Comparison of ENCODE assay signal across 14 cellular contexts in genomic region chr19:13977803-13978202, GRCh38. TPM values are rescaled to one million over a fixed set of nuclear protein-coding genes. Genes with fewer than 3 reads are reported as not detected.
A peak's percentile ranks its signal among the peaks of the same experiment; 100 is the strongest.
DNase-seq lines count a peak whose midpoint lies in the region; ATAC-seq and TF ChIP-seq lines count a peak whose summit lies in the region.
"Had no signal": no experiment of that assay in that cellular context is flagged by ENCODE, and none has a peak within 500 bp of the region (broad histone marks: within the 10 kb centered on the region; RNA-seq: fewer than 3 reads in every experiment).

No MANE protein-coding gene starts in this region.

- H3K36me3 ChIP-seq in GM23338 (ENCODE audit: insufficient read depth), result no peaks in the 10 kb centered on the region
- H3K36me3 ChIP-seq in ascending aorta, result peaks cover 5% of the 10 kb centered on the region in 2 donors
- H3K36me3 ChIP-seq in mesenchymal stem cell (ENCODE audit: control insufficient read depth in 1 of 2, insufficient read depth in 2 of 2, low read depth in 1 of 2, low read length in 2 of 2), result peaks cover 20 to 61% of the 10 kb centered on the region in 2 experiments
- H3K36me3 ChIP-seq: cardiac muscle cell had no signal

- ATAC-seq in GM23338 (no peak), HG03139 (IDR thresholded peaks at IDR 0.05; ENCODE audit: unreplicated experiment) (no peak), HG03432 (IDR thresholded peaks at IDR 0.05; ENCODE audit: unreplicated experiment) (no peak), HG03175 (IDR thresholded peaks at IDR 0.05; ENCODE audit: unreplicated experiment) (no peak)
- ATAC-seq in stimulated activated naive B cell treated with anti-CD40 and anti-IgM and Interleukin-4, amounts not matched to agents 10 μg/mL and 1 μg/mL and 100 μg/mL, for 72 hours (replicated peaks), result no peak

- peak overlapping the region; percentile 85 for H2BK15ac ChIP-seq in mesenchymal stem cell (ENCODE audit: low read depth, poor library complexity, severe bottlenecking)

- H3K27ac ChIP-seq in GM23338 (ENCODE audit: low read depth) (no peak overlapping the region), ascending aorta (peak overlapping the region; percentile 56 to 59), mesenchymal stem cell (ENCODE audit: low read length, poor library complexity, severe bottlenecking) (peak overlapping the region; percentile 29)
- H3K27ac ChIP-seq: cardiac muscle cell had no signal

- peak overlapping the region; percentile 60 for H3K4me3 Mint-ChIP-seq in GM23338
- peak overlapping the region in 1 of 2 donors; percentile 61 for H3K4me3 Mint-ChIP-seq in stimulated activated naive B cell treated with anti-CD40 and anti-IgM and Interleukin-4, amounts not matched to agents 10 μg/mL and 1 μg/mL and 100 μg/mL, for 72 hours

- no peaks in the 10 kb centered on the region for H3K9me3 Mint-ChIP-seq in GM23338
- no peaks in the 10 kb centered on the region for H3K9me3 Mint-ChIP-seq in stimulated activated naive B cell treated with anti-CD40 and anti-IgM and Interleukin-4, amounts not matched to agents 10 μg/mL and 1 μg/mL and 100 μg/mL, for 72 hours
- H3K9me3 Mint-ChIP-seq: immature natural killer cell, neural crest cell had no signal

- peak overlapping the region; percentile 60 for H2AK5ac ChIP-seq in mesenchymal stem cell (ENCODE audit: low read length, severe bottlenecking)

- peaks cover 14% of the 10 kb centered on the region for H3K27me3 Mint-ChIP-seq in GM23338 (ENCODE audit: insufficient read depth, low read depth, poor library complexity)
- H3K27me3 Mint-ChIP-seq in stimulated activated naive B cell treated with anti-CD40 and anti-IgM and Interleukin-4, amounts not matched to agents 10 μg/mL and 1 μg/mL and 100 μg/mL, for 72 hours, result no peaks in the 10 kb centered on the region

- no peaks in the 10 kb centered on the region for H3K79me2 ChIP-seq in GM23338 (replicated peaks; ENCODE audit: insufficient read depth)

- intact Hi-C loops in ascending aorta (cut with DNase I), result loop anchor here (2.0 kb wide), 1 partner anchor 27 kb away; no protein-coding TSS in a partner anchor

- no peak for TF ChIP-seq CTCF in GM23338 (conservative IDR thresholded peaks at IDR 0.05; ENCODE audit: low read depth in 2 of 2)
- no peak for TF ChIP-seq CTCF in ascending aorta (IDR thresholded peaks at IDR 0.05)

- H3K9me2 ChIP-seq in GM23338 (ENCODE audit: insufficient read depth), result no peaks in the 10 kb centered on the region

- H3K4me2 ChIP-seq in GM23338, result peak overlapping the region; percentile 75
- H3K4me2 ChIP-seq in mesenchymal stem cell (ENCODE audit: low read length, poor library complexity, severe bottlenecking), result no peak overlapping the region

- peak overlapping the region; percentile 81 for H3K27ac Mint-ChIP-seq in GM23338
- peak overlapping the region; percentile 80 for H3K27ac Mint-ChIP-seq in stimulated activated naive B cell treated with anti-CD40 and anti-IgM and Interleukin-4, amounts not matched to agents 10 μg/mL and 1 μg/mL and 100 μg/mL, for 72 hours

- no peak overlapping the region for H2BK5ac ChIP-seq in mesenchymal stem cell (ENCODE audit: low read depth, low read length, poor library complexity, severe bottlenecking)

- peaks cover 18% of the 10 kb centered on the region for H3K4me1 Mint-ChIP-seq in GM23338
- H3K4me1 Mint-ChIP-seq in stimulated activated naive B cell treated with anti-CD40 and anti-IgM and Interleukin-4, amounts not matched to agents 10 μg/mL and 1 μg/mL and 100 μg/mL, for 72 hours, result peaks cover 28 to 32% of the 10 kb centered on the region in 2 donors

- no peaks in the 10 kb centered on the region for H3K27me3 ChIP-seq in GM23338 (ENCODE audit: insufficient read depth)
- H3K27me3 ChIP-seq in ascending aorta, result no peaks in the 10 kb centered on the region
- H3K27me3 ChIP-seq in mesenchymal stem cell (ENCODE audit: control insufficient read depth in 1 of 2, insufficient read depth in 1 of 2, low read length in 2 of 2), result peaks cover 0 to 8% of the 10 kb centered on the region in 2 experiments
- H3K27me3 ChIP-seq: cardiac muscle cell had no signal

- H3F3A ChIP-seq in GM23338 (replicated peaks; ENCODE audit: low read depth), result no peaks in the 10 kb centered on the region

- peak overlapping the region; percentile 29 to 80 for H3K4ac ChIP-seq in mesenchymal stem cell (ENCODE audit: low read depth in 1 of 2, low read length in 2 of 2)

- 90% methylated on average over 11 of the region's 12 CpGs for WGBS in mesenchymal stem cell

- H3K79me1 ChIP-seq in mesenchymal stem cell (replicated peaks; ENCODE audit: low read length, poor library complexity, severe bottlenecking), result peaks cover 5% of the 10 kb centered on the region

- H3K36me3 Mint-ChIP-seq in GM23338 (ENCODE audit: low read depth), result peaks cover 3% of the 10 kb centered on the region; the same call in 1 of the 3 replicates
- peaks cover 41 to 52% of the 10 kb centered on the region in 2 donors for H3K36me3 Mint-ChIP-seq in stimulated activated naive B cell treated with anti-CD40 and anti-IgM and Interleukin-4, amounts not matched to agents 10 μg/mL and 1 μg/mL and 100 μg/mL, for 72 hours

- no peak overlapping the region for H2AFZ ChIP-seq in GM23338
- H2AFZ ChIP-seq in mesenchymal stem cell (ENCODE audit: low read depth, low read length), result no peak overlapping the region

- H2BK12ac ChIP-seq in mesenchymal stem cell (ENCODE audit: low read length in 2 of 2), result peak overlapping the region; percentile 81 to 86

- H4K20me1 ChIP-seq in GM23338 (replicated peaks; ENCODE audit: insufficient read depth), result no peaks in the 10 kb centered on the region

- H4K8ac ChIP-seq in mesenchymal stem cell (ENCODE audit: low read length), result peak overlapping the region; percentile 90

- no peak for DNase-seq in GM23338 (ENCODE audit: low spot score)
- no peak for DNase-seq in ascending aorta (ENCODE audit: low spot score in 2 of 2)
- no peak for DNase-seq in mesenchymal stem cell
- DNase-seq in stimulated activated naive B cell treated with anti-CD40 and anti-IgM and Interleukin-4, amounts not matched to agents 10 μg/mL and 1 μg/mL and 100 μg/mL, for 72 hours, result no peak
- no peak for DNase-seq in NCI-H1417 treated with DMSO at 0.1 percent for 48 hours (lab: John Stamatoyannopoulos, UW)
- DNase-seq: activated effector memory CD4-positive, alpha-beta T cell treated with anti-CD3 and anti-CD28 coated beads, Interleukin-2, amount 50 U/mL, for 16 hours; immature natural killer cell had no signal

- H3K4me3 ChIP-seq in GM23338 (peak overlapping the region; percentile 66), ascending aorta (peak overlapping the region in 1 of 2 donors; percentile 75), mesenchymal stem cell (ENCODE audit: insufficient read depth in 1 of 2, low read depth in 1 of 2, low read length in 2 of 2) (no peak overlapping the region)

- H3K4me1 ChIP-seq in GM23338 (ENCODE audit: insufficient read depth), result peaks cover 23% of the 10 kb centered on the region
- H3K4me1 ChIP-seq in ascending aorta, result peaks cover 4 to 18% of the 10 kb centered on the region in 2 donors
- peaks cover 19% of the 10 kb centered on the region for H3K4me1 ChIP-seq in mesenchymal stem cell (ENCODE audit: control insufficient read depth, insufficient read depth, low read depth, low read length)

- H4K91ac ChIP-seq in mesenchymal stem cell (ENCODE audit: low read length), result peak overlapping the region; percentile 95

- peak overlapping the region; percentile 71 to 81 for H3K18ac ChIP-seq in mesenchymal stem cell (ENCODE audit: low read depth in 1 of 2, low read length in 2 of 2)

- H3K9ac ChIP-seq in mesenchymal stem cell (ENCODE audit: low read length), result no peak overlapping the region

- no peak overlapping the region for H3K23ac ChIP-seq in mesenchymal stem cell (ENCODE audit: low read length in 2 of 2)

- peak overlapping the region; percentile 74 for H2BK120ac ChIP-seq in mesenchymal stem cell (ENCODE audit: low read depth, low read length)

- H3K9me3 ChIP-seq in ascending aorta, result no peaks in the 10 kb centered on the region
- no peaks in the 10 kb centered on the region for H3K9me3 ChIP-seq in mesenchymal stem cell (ENCODE audit: control insufficient read depth, low read length)

- H3K14ac ChIP-seq in mesenchymal stem cell (ENCODE audit: low read length in 2 of 2), result peak overlapping the region in 1 of 2 experiments; percentile 8

TF ChIP-seq in GM23338, 12 proteins besides CTCF, POLR2A, EP300 and RAD21:
- TF ChIP-seq POLR2AphosphoS5 (IDR thresholded peaks at IDR 0.05; ENCODE audit: low read depth) (no peak), JUNB (IDR thresholded peaks at IDR 0.05; ENCODE audit: unreplicated experiment) (no peak)

RNA-seq across cellular contexts. Expression of gene DCAF15, which starts 25.5 kb away (rescaled TPM):
- total RNA-seq in GM23338 (2014; rRNA removed; shearing (Covaris generic)), result 74.8 and 81.3 TPM in 2 replicates
- polyA plus RNA-seq in GM23338 (2016; fragmentation: Nextera tagmentation; extraction: Ambion mirVana), result 39.5 and 41.6 TPM in 2 replicates
- 35.0 TPM for total RNA-seq in ascending aorta
- 14.8 TPM for polyA plus RNA-seq in mesenchymal stem cell (2013, experiment 1 of 2)
- 14.2 TPM for polyA plus RNA-seq in mesenchymal stem cell (2013, experiment 2 of 2)

RNA-seq across cellular contexts. Expression of gene RFX1, which starts 28.3 kb away (rescaled TPM):
- total RNA-seq in GM23338 (2014; rRNA removed; shearing (Covaris generic)), result 10.1 and 11.8 TPM in 2 replicates
- 8.9 and 9.4 TPM in 2 replicates for polyA plus RNA-seq in GM23338 (2016; fragmentation: Nextera tagmentation; extraction: Ambion mirVana)
- total RNA-seq in ascending aorta, result 3.3 TPM
- 6.8 TPM for polyA plus RNA-seq in mesenchymal stem cell (2013, experiment 1 of 2)
- 6.4 TPM for polyA plus RNA-seq in mesenchymal stem cell (2013, experiment 2 of 2)

RNA-seq across cellular contexts. Expression of gene PODNL1, which starts 39.6 kb away (rescaled TPM):
- 0.24 TPM in 1 of 2 replicates, not detected in the other for total RNA-seq in GM23338 (2014; rRNA removed; shearing (Covaris generic))
- polyA plus RNA-seq in GM23338 (2016; fragmentation: Nextera tagmentation; extraction: Ambion mirVana), result 1.3 TPM in 1 of 2 replicates, not detected in the other
- total RNA-seq in ascending aorta, result 12.9 TPM
- 4.7 TPM for polyA plus RNA-seq in mesenchymal stem cell (2013, experiment 1 of 2)
- 3.7 TPM for polyA plus RNA-seq in mesenchymal stem cell (2013, experiment 2 of 2)
- total RNA-seq: T-helper 2 cell treated with Interferon-gamma antibody and Interleukin-4, amounts not matched to agents 100 ng/mL and 5 ng/mL, for 36 hours had no signal
- polyA plus RNA-seq: cardiac muscle cell, immature natural killer cell had no signal

RNA-seq across cellular contexts. Expression of gene RLN3, which starts 50.1 kb away (rescaled TPM):
- not detected in 2 replicates for total RNA-seq in GM23338 (2014; rRNA removed; shearing (Covaris generic))
- not detected in 2 replicates for polyA plus RNA-seq in GM23338 (2016; fragmentation: Nextera tagmentation; extraction: Ambion mirVana)
- total RNA-seq in ascending aorta, result not detected
- polyA plus RNA-seq in mesenchymal stem cell (2013, experiment 1 of 2), result not detected
- not detected for polyA plus RNA-seq in mesenchymal stem cell (2013, experiment 2 of 2)
- total RNA-seq: cardiac muscle cell; neural crest cell; OCI-LY7; T-helper 2 cell treated with Interferon-gamma antibody and Interleukin-4, amounts not matched to agents 100 ng/mL and 5 ng/mL, for 36 hours had no signal
- polyA plus RNA-seq: cardiac muscle cell, immature natural killer cell had no signal

RNA-seq across cellular contexts. Expression of gene IL27RA, which starts 53.8 kb away (rescaled TPM):
- 11.4 and 12.8 TPM in 2 replicates for total RNA-seq in GM23338 (2014; rRNA removed; shearing (Covaris generic))
- polyA plus RNA-seq in GM23338 (2016; fragmentation: Nextera tagmentation; extraction: Ambion mirVana), result 7.7 and 8.3 TPM in 2 replicates
- total RNA-seq in ascending aorta, result 4.2 TPM
- polyA plus RNA-seq in mesenchymal stem cell (2013, experiment 1 of 2), result 7.5 TPM
- 7.9 TPM for polyA plus RNA-seq in mesenchymal stem cell (2013, experiment 2 of 2)

Comparison
In these comparisons a context has a peak if more than half of its experiments do, and no peak if none do; other contexts are left out.
1. RNA of gene PODNL1, which starts 39.6 kb away (total RNA-seq): 12.9 TPM in ascending aorta (single experiment); 0.24 TPM in GM23338; every median in the first group is over 10 times any median in the second.